Comparison of ENCODE assay signal across 10 cellular contexts in genomic region chr3:188792788-188793187, GRCh38.
DNase-seq lines count a peak whose midpoint lies in the region; ATAC-seq and TF ChIP-seq lines count a peak whose summit lies in the region.
"Had no signal": no experiment of that assay in that cellular context is flagged by ENCODE, and none has a peak within 500 bp of the region (broad histone marks: within the 10 kb centered on the region; RNA-seq: fewer than 3 reads in every experiment).

No MANE protein-coding gene starts in this region.

- no peak for TF ChIP-seq CTCF in activated CD8-positive, alpha-beta T cell treated with anti-CD3 and anti-CD28 coated beads for 36 hours (IDR thresholded peaks at IDR 0.05)
- no peak for TF ChIP-seq CTCF in MCF 10A (IDR thresholded peaks at IDR 0.05; ENCODE audit: unreplicated experiment)

- DNase-seq in NCI-H82 (lab: John Stamatoyannopoulos, UW): peak; percentile 19
- DNase-seq in NCI-H82 treated with DMSO at 0.1 percent for 48 hours (lab: John Stamatoyannopoulos, UW; ENCODE audit: unreplicated experiment): no peak
- peak; percentile 16 for DNase-seq in activated CD8-positive, alpha-beta T cell treated with anti-CD3 and anti-CD28 coated beads for 36 hours
- peak; percentile 28 to 34 for DNase-seq in hippocampal formation (lab: John Stamatoyannopoulos, UW)
- DNase-seq in MCF 10A (ENCODE audit: unreplicated experiment): no peak
- DNase-seq: ACHN, activated T-cell treated with anti-CD3 and anti-CD28 coated beads for 4 hours had no signal

- POLR2A ChIA-PET in activated CD8-positive, alpha-beta T cell treated with anti-CD3 and anti-CD28 coated beads for 36 hours (lab: Charles Lee): no interaction called here
- POLR2A ChIA-PET in MCF 10A (lab: Yijun Ruan, JAX): no interaction called here

- H3K36me3 ChIP-seq in skeletal muscle satellite cell (ENCODE audit: insufficient read depth, low read length): no peaks in the 10 kb centered on the region

- no peak overlapping the region for H3K4me3 Mint-ChIP-seq in activated CD8-positive, alpha-beta T cell treated with anti-CD3 and anti-CD28 coated beads for 36 hours
- H3K4me3 Mint-ChIP-seq in MCF 10A (ENCODE audit: unreplicated experiment): no peak overlapping the region

- peak overlapping the region; percentile 77 for H3K4me2 ChIP-seq in skeletal muscle satellite cell (ENCODE audit: low read length)

- CTCF ChIA-PET in activated CD8-positive, alpha-beta T cell treated with anti-CD3 and anti-CD28 coated beads for 36 hours (lab: Charles Lee): interaction anchor here (1.7 to 2.4 kb wide), 2 partner anchors 10 to 162 kb away, joined by 3 to 7 read pairs; no protein-coding TSS in a partner anchor
- CTCF ChIA-PET in MCF 10A (lab: Yijun Ruan, JAX): interaction anchor here (0.6 to 1.0 kb wide), 5 partner anchors 13 to 143 kb away, joined by 3 to 7 read pairs (median 3); no protein-coding TSS in a partner anchor

- no peaks in the 10 kb centered on the region for H3K27me3 Mint-ChIP-seq in activated CD8-positive, alpha-beta T cell treated with anti-CD3 and anti-CD28 coated beads for 36 hours
- H3K27me3 Mint-ChIP-seq in MCF 10A (ENCODE audit: insufficient read depth, unreplicated experiment): no peaks in the 10 kb centered on the region

- peaks cover 57% of the 10 kb centered on the region for H3K4me1 ChIP-seq in skeletal muscle satellite cell (ENCODE audit: control insufficient read depth, insufficient read depth, low read length)

- no peak for ATAC-seq in activated CD8-positive, alpha-beta T cell treated with anti-CD3 and anti-CD28 coated beads for 36 hours
- no peak for ATAC-seq in GM21529 (IDR thresholded peaks at IDR 0.05; ENCODE audit: unreplicated experiment)
- no peak for ATAC-seq in HG03432 (IDR thresholded peaks at IDR 0.05; ENCODE audit: unreplicated experiment)

- H3K27me3 ChIP-seq in skeletal muscle satellite cell (ENCODE audit: control insufficient read depth, insufficient read depth, low read length): no peaks in the 10 kb centered on the region

- H3K9me3 Mint-ChIP-seq in activated CD8-positive, alpha-beta T cell treated with anti-CD3 and anti-CD28 coated beads for 36 hours: no peaks in the 10 kb centered on the region
- peaks cover 10% of the 10 kb centered on the region for H3K9me3 Mint-ChIP-seq in MCF 10A (ENCODE audit: unreplicated experiment)

- no peaks in the 10 kb centered on the region for H3K36me3 Mint-ChIP-seq in activated CD8-positive, alpha-beta T cell treated with anti-CD3 and anti-CD28 coated beads for 36 hours (ENCODE audit: low read depth)
- peaks cover 14% of the 10 kb centered on the region for H3K36me3 Mint-ChIP-seq in MCF 10A (ENCODE audit: insufficient read depth, unreplicated experiment)

- H3K4me3 ChIP-seq in skeletal muscle satellite cell (ENCODE audit: low read length): peak overlapping the region; percentile 38

- H3K9ac ChIP-seq in skeletal muscle satellite cell (ENCODE audit: low read depth, low read length): peak overlapping the region; percentile 67

- no peaks in the 10 kb centered on the region for H3K9me3 ChIP-seq in skeletal muscle satellite cell (replicated peaks; ENCODE audit: low read length)

- no peak overlapping the region for H3K27ac Mint-ChIP-seq in activated CD8-positive, alpha-beta T cell treated with anti-CD3 and anti-CD28 coated beads for 36 hours
- H3K27ac Mint-ChIP-seq in MCF 10A (ENCODE audit: low read depth, unreplicated experiment): no peak overlapping the region

- H3K4me1 Mint-ChIP-seq in activated CD8-positive, alpha-beta T cell treated with anti-CD3 and anti-CD28 coated beads for 36 hours (ENCODE audit: low read depth): peaks cover 5% of the 10 kb centered on the region
- no peaks in the 10 kb centered on the region for H3K4me1 Mint-ChIP-seq in MCF 10A (ENCODE audit: insufficient read depth, unreplicated experiment)

- intact Hi-C loops in activated CD8-positive, alpha-beta T cell treated with anti-CD3 and anti-CD28 coated beads for 36 hours (cut with micrococcal nuclease): no loop called here
- intact Hi-C loops in MCF 10A (cut with micrococcal nuclease): no loop called here

- BruUV-seq in MCF 10A (replicated peaks; lab: Mats Ljungman, UMichigan): no TSS peak

Comparison
In these comparisons a context has a peak if more than half of its experiments do, and no peak if none do; other contexts are left out.
1. DNase-seq: peak in NCI-H82 (single experiment), activated CD8-positive, alpha-beta T cell treated with anti-CD3 and anti-CD28 coated beads for 36 hours (single experiment) and hippocampal formation (2 of 2); none in NCI-H82 treated with DMSO at 0.1 percent for 48 hours (single experiment) and MCF 10A (single experiment).